ENCODE assay signal across 9 cellular contexts in the genomic region with DNA sequence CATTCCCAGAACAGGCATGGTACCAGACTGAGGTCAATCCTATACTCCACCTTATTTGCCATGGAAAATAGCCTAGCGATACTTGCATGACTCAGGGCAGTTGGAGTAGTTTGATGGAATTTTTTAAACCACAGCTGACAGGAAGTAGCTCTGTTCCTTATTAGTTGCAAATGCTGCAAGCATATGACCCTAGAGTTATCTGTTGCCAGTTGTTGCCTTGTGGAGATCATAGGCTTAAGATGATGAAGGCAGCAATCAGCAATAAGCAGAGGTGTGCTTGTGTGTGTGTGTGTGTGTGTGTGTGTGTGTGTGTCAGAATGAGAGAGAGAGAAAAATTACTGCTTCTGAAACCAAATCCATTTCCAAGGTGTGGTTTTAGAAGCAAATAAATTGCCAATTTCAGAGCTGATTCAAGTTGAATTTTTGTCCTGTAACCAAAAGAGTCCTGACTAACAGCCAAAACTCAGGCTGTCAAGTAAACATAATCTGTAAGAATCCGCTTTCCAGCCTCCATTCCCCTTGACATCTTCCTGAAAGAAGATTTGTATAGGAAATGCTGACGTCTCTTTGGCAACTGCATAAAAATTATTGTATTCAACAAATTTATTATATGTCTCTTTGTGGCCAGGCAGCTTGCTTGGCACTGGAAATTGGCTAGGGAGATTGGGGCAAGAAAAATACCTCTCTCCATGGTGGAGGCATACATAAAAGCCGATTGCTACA.
A peak's percentile ranks its signal among the peaks of the same experiment; 100 is the strongest.
DNase-seq lines count a peak whose midpoint lies in the region; ATAC-seq, FAIRE-seq and TF ChIP-seq lines count a peak whose summit lies in the region.
"Had no signal": no experiment of that assay in that cellular context is flagged by ENCODE, and none has a peak within 500 bp of the region (broad histone marks: within the 10 kb centered on the region; RNA-seq: fewer than 3 reads in every experiment).

No MANE protein-coding gene starts in this region.

- H2AFZ ChIP-seq in IMR-90 (replicated peaks; ENCODE audit: low read length, poor library complexity) (no peak overlapping the region), astrocyte (ENCODE audit: low read depth, low read length) (peak overlapping the region; percentile 5)

- H3K23ac ChIP-seq in IMR-90 (ENCODE audit: low read depth, low read length) = no peak overlapping the region

- H3K9me3 ChIP-seq in IMR-90 (ENCODE audit: control insufficient read depth, insufficient read depth, low read length) (no peaks in the 10 kb centered on the region), astrocyte (ENCODE audit: insufficient read depth, low read depth, low read length) (no peaks in the 10 kb centered on the region), thoracic aorta (no peaks in the 10 kb centered on the region)
- H3K9me3 ChIP-seq: transverse colon had no signal

- H2AK9ac ChIP-seq in IMR-90 (replicated peaks; ENCODE audit: low read depth, low read length, poor library complexity) = no peak overlapping the region

- H3K27me3 ChIP-seq in IMR-90 (ENCODE audit: control insufficient read depth, insufficient read depth, low read length) (no peaks in the 10 kb centered on the region), astrocyte (ENCODE audit: insufficient read depth, low read length) (no peaks in the 10 kb centered on the region), thoracic aorta (replicated peaks; ENCODE audit: insufficient read depth) (no peaks in the 10 kb centered on the region)
- H3K27me3 ChIP-seq: transverse colon had no signal

- no peak for TF ChIP-seq POLR2A in IMR-90 (IDR thresholded peaks at IDR 0.05; ENCODE audit: low read depth, low read length)

- TF ChIP-seq CTCF in IMR-90 (conservative IDR thresholded peaks at IDR 0.05; ENCODE audit: low read depth, low read length) = no peak
- no peak for TF ChIP-seq CTCF in astrocyte (IDR thresholded peaks at IDR 0.05; ENCODE audit: insufficient read depth, low read depth, low read length)
- TF ChIP-seq CTCF in thoracic aorta (IDR thresholded peaks at IDR 0.05) = no peak
- no peak for TF ChIP-seq CTCF in natural killer cell (IDR thresholded peaks at IDR 0.05)

- no peak overlapping the region for H3K14ac ChIP-seq in IMR-90 (replicated peaks; ENCODE audit: low read depth, low read length)

- H3K36me3 ChIP-seq in IMR-90 (ENCODE audit: control insufficient read depth, insufficient read depth, low read length) (no peaks in the 10 kb centered on the region), astrocyte (ENCODE audit: insufficient read depth, low read length) (no peaks in the 10 kb centered on the region), thoracic aorta (no peaks in the 10 kb centered on the region)
- H3K36me3 ChIP-seq: transverse colon had no signal

- POLR2A ChIA-PET in IMR-90 (lab: Charles Lee; ENCODE audit: unreplicated experiment) = interaction anchor here (0.6 kb wide), 1 partner anchor 300 kb away, joined by 7 read pairs; no protein-coding TSS in a partner anchor

- TF ChIP-seq RAD21 in IMR-90 (IDR thresholded peaks at IDR 0.05; ENCODE audit: low read length) = no peak

- no peaks in the 10 kb centered on the region for H3K9me1 ChIP-seq in IMR-90 (ENCODE audit: insufficient read depth, low read length)

- in situ Hi-C loops in IMR-90 (cut with MboI; ENCODE audit: low sequenced_read_pairs) = no loop called here

- no peak overlapping the region for H4K8ac ChIP-seq in IMR-90 (ENCODE audit: low read depth in 2 of 2, low read length in 2 of 2)

- no peak overlapping the region for H2BK20ac ChIP-seq in IMR-90 (ENCODE audit: low read depth, low read length)

- H3K27ac ChIP-seq in IMR-90 (ENCODE audit: insufficient read depth, low read length) (no peak overlapping the region), astrocyte (ENCODE audit: low read depth, low read length) (no peak overlapping the region), thoracic aorta (peak overlapping the region; percentile 49 to 78)

- H4K5ac ChIP-seq in IMR-90 (ENCODE audit: low read depth, low read length) = no peak overlapping the region

- H3K79me1 ChIP-seq in IMR-90 (ENCODE audit: low read depth in 1 of 2, low read length in 2 of 2) = no peaks in the 10 kb centered on the region

- BruUV-seq in IMR-90 (replicated peaks; lab: Mats Ljungman, UMichigan) = no TSS peak

- no peak overlapping the region for H2BK5ac ChIP-seq in IMR-90 (ENCODE audit: low read depth, low read length, poor library complexity, severe bottlenecking)

- H3K4me3 Mint-ChIP-seq in astrocyte (ENCODE audit: unreplicated experiment) (no peak overlapping the region), natural killer cell (no peak overlapping the region)

- H3K36me3 Mint-ChIP-seq in astrocyte (ENCODE audit: low read depth, unreplicated experiment) = no peaks in the 10 kb centered on the region
- no peaks in the 10 kb centered on the region for H3K36me3 Mint-ChIP-seq in natural killer cell

- H3K79me2 ChIP-seq in astrocyte (ENCODE audit: insufficient read depth, low read length) = no peaks in the 10 kb centered on the region

- DNase-seq in IMR-90 (peak; percentile 56), astrocyte (ENCODE audit: low read depth) (peak; percentile 91), left ventricle myocardium superior (no peak), thoracic aorta (ENCODE audit: low spot score) (no peak), natural killer cell (no peak), NCI-H128 (lab: John Stamatoyannopoulos, UW; ENCODE audit: unreplicated experiment) (no peak)
- DNase-seq: transverse colon had no signal

- H2BK120ac ChIP-seq in IMR-90 (ENCODE audit: low read depth, low read length) = no peak overlapping the region

- H3K4me1 Mint-ChIP-seq in astrocyte (ENCODE audit: low read depth, unreplicated experiment) (peaks cover 1% of the 10 kb centered on the region), natural killer cell (peaks cover 0 to under 1% of the 10 kb centered on the region in 2 donors)

- H3K4me2 ChIP-seq in IMR-90 (ENCODE audit: low read depth, low read length) (no peak overlapping the region), astrocyte (ENCODE audit: low read length) (peak overlapping the region; percentile 49)

- H3K27ac Mint-ChIP-seq in astrocyte (ENCODE audit: unreplicated experiment) (no peak overlapping the region), natural killer cell (no peak overlapping the region)

- H3K56ac ChIP-seq in IMR-90 (ENCODE audit: extremely low read depth, insufficient read depth, low read length) = no peak overlapping the region

- CTCF ChIA-PET in IMR-90 (lab: Yijun Ruan, JAX) = interaction anchor here (0.6 to 1.5 kb wide), 4 partner anchors 8 to 164 kb away, joined by 3 to 6 read pairs (median 4); no protein-coding TSS in a partner anchor

- H4K91ac ChIP-seq in IMR-90 (ENCODE audit: insufficient read depth, low read depth, low read length) = no peak overlapping the region

- H4K20me1 ChIP-seq in IMR-90 (ENCODE audit: insufficient read depth, low read length) = no peaks in the 10 kb centered on the region
- no peaks in the 10 kb centered on the region for H4K20me1 ChIP-seq in astrocyte (ENCODE audit: insufficient read depth, low read length)

- ATAC-seq in IMR-90 (ENCODE audit: low read depth) (peak; percentile 77), left ventricle myocardium superior (peak; percentile 71), thoracic aorta (ENCODE audit: insufficient number of reproducible peaks, low FRiP score, low read depth) (peak; percentile 78), natural killer cell (no peak), HG03159 (IDR thresholded peaks at IDR 0.05; ENCODE audit: unreplicated experiment) (no peak), HG03565 (IDR thresholded peaks at IDR 0.05; ENCODE audit: unreplicated experiment) (no peak)

- no peak overlapping the region for H2BK15ac ChIP-seq in IMR-90 (ENCODE audit: low read depth, low read length)

- no peaks in the 10 kb centered on the region for H3K9me3 Mint-ChIP-seq in astrocyte (ENCODE audit: unreplicated experiment)
- H3K9me3 Mint-ChIP-seq in natural killer cell = no peaks in the 10 kb centered on the region

- H2AK5ac ChIP-seq in IMR-90 (ENCODE audit: low read depth, low read length) = no peak overlapping the region

- intact Hi-C loops in IMR-90 (cut with micrococcal nuclease) (no loop called here), left ventricle myocardium superior (cut with micrococcal nuclease) (loop anchor here (2.0 kb wide), 1 partner anchor 36 kb away; no protein-coding TSS in a partner anchor), natural killer cell (cut with micrococcal nuclease) (no loop called here)

- FAIRE-seq in astrocyte (lab: Jason Lieb, UNC) = peak; percentile 68

- H3K4me3 ChIP-seq in IMR-90 (ENCODE audit: insufficient read depth, low read depth, low read length) (no peak overlapping the region), astrocyte (ENCODE audit: insufficient read depth, low read depth, low read length) (no peak overlapping the region), thoracic aorta (peak overlapping the region; percentile 26)
- H3K4me3 ChIP-seq: transverse colon had no signal

- no peak overlapping the region for H3K18ac ChIP-seq in IMR-90 (ENCODE audit: low read depth, low read length)

- H3K4ac ChIP-seq in IMR-90 (ENCODE audit: low read depth, low read length) = no peak overlapping the region

- dilution Hi-C loops in IMR-90 (cut with HindIII; ENCODE audit: low sequenced_read_pairs, unreplicated experiment) = no loop called here

- H3K27me3 Mint-ChIP-seq in astrocyte (ENCODE audit: low read depth, unreplicated experiment) = no peaks in the 10 kb centered on the region
- no peaks in the 10 kb centered on the region for H3K27me3 Mint-ChIP-seq in natural killer cell (ENCODE audit: low read depth in 2 of 2)

- H3K9ac ChIP-seq in IMR-90 (ENCODE audit: low read depth, low read length) (no peak overlapping the region), astrocyte (ENCODE audit: low read length) (no peak overlapping the region)

- H3K4me1 ChIP-seq in IMR-90 (ENCODE audit: control insufficient read depth, insufficient read depth, low read length) (no peaks in the 10 kb centered on the region), astrocyte (ENCODE audit: insufficient read depth, low read length) (peaks cover 6% of the 10 kb centered on the region), thoracic aorta (ENCODE audit: control insufficient read depth in 1 of 2, low read depth in 2 of 2) (peaks cover 8 to 33% of the 10 kb centered on the region in 2 donors)

- 20% methylated on average over 1 of the region's 4 CpGs; no CpG with 5 or more reads in 1 of the 2 experiments for WGBS in IMR-90 (ENCODE audit: extremely low coverage in 2 of 2, insufficient read length in 1 of 2), 2 experiments

TF ChIP-seq in IMR-90, 13 proteins besides CTCF, POLR2A, EP300 and RAD21 (continues in another document):
- TF ChIP-seq RFX5 (IDR thresholded peaks at IDR 0.05; ENCODE audit: low read depth, low read length) = no peak
- no peak for TF ChIP-seq CEBPB (IDR thresholded peaks at IDR 0.05; ENCODE audit: low read depth, low read length)
- no peak for TF ChIP-seq MAZ (IDR thresholded peaks at IDR 0.05; ENCODE audit: borderline replicate concordance, low read depth, low read length)

Comparison
In these comparisons a context has a peak if more than half of its experiments do, and no peak if none do; other contexts are left out.
1. ATAC-seq: peak in IMR-90 (single experiment), left ventricle myocardium superior (single experiment) and thoracic aorta (single experiment); none in natural killer cell (0 of 3), HG03159 (single experiment) and HG03565 (single experiment).
2. DNase-seq: peak in IMR-90 (single experiment) and astrocyte (single experiment); none in left ventricle myocardium superior (single experiment), thoracic aorta (single experiment), natural killer cell (single experiment) and NCI-H128 (single experiment).
3. H3K27ac ChIP-seq: peak in thoracic aorta (2 of 2); none in IMR-90 (single experiment) and astrocyte (single experiment).